Comparison of ENCODE assay signal across 11 cellular contexts in the genomic region with DNA sequence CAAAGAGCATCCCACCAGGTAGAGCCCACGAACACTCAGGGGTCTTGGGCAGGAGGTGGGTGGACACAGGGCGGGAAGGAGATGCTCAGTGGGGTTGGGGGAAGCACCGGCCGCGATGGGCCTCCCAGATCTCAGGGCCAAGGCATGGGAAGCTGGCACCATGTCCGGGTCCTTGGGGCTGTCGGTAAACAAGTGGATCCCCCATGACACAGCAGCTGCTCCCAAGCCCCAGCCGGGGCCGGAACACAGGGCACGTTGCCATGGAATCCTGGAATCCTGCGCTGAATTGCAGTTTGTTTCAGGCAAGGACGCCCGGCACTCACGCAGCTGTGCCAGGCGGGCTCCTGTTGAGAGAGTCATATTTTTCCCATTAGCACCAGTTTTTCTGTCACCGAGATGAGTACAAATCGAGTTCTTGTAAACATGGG. TPM values are rescaled to one million over a fixed set of nuclear protein-coding genes. Genes with fewer than 3 reads are reported as not detected.
DNase-seq lines count a peak whose midpoint lies in the region; TF ChIP-seq lines count a peak whose summit lies in the region.
"Had no signal": no experiment of that assay in that cellular context is flagged by ENCODE, and none has a peak within 500 bp of the region (broad histone marks: within the 10 kb centered on the region; RNA-seq: fewer than 3 reads in every experiment).

No MANE protein-coding gene starts in this region.

- no peak overlapping the region for H3K4me3 ChIP-seq in right atrium auricular region
- H3K4me3 ChIP-seq: skin epidermis, vagina had no signal

- H3K27me3 ChIP-seq in right atrium auricular region: no peaks in the 10 kb centered on the region
- H3K27me3 ChIP-seq: vagina had no signal

- DNase-seq in COLO668 (lab: John Stamatoyannopoulos, UW; ENCODE audit: unreplicated experiment) (peak; percentile 38), NCI-H2171 (lab: John Stamatoyannopoulos, UW) (peak; percentile 50), dedifferentiated amniotic fluid mesenchymal stem cell (ENCODE audit: extremely low spot score) (peak; percentile 31), occipital lobe (lab: John Stamatoyannopoulos, UW) (peak; percentile 53), right atrium auricular region (ENCODE audit: low spot score) (no peak), SKM-1 treated with dmso at 0.1 percent for 144 hours (lab: John Stamatoyannopoulos, UW; ENCODE audit: unreplicated experiment) (no peak), T1000 (lab: John Stamatoyannopoulos, UW) (no peak), hepatic stellate cell (ENCODE audit: low spot score) (no peak)
- DNase-seq: activated CD4-positive, alpha-beta T cell treated with anti-CD3 and anti-CD28 coated beads, Interleukin-2, amount 10 ng/mL, durations not matched to agents 24 days and 14 days had no signal

- TF ChIP-seq CTCF in right atrium auricular region (IDR thresholded peaks at IDR 0.05): no peak

- H3K27ac ChIP-seq in right atrium auricular region: no peak overlapping the region
- H3K27ac ChIP-seq: vagina had no signal

- peaks cover 9% of the 10 kb centered on the region for H3K36me3 ChIP-seq in right atrium auricular region

- H3K4me1 ChIP-seq in right atrium auricular region: peaks cover 0 to 25% of the 10 kb centered on the region in 2 donors

- H3K9me3 ChIP-seq in right atrium auricular region: no peaks in the 10 kb centered on the region
- H3K9me3 ChIP-seq: vagina had no signal

RNA-seq across cellular contexts. Expression of gene CHMP6, which starts 23.0 kb away (rescaled TPM):
- 11.7 TPM for total RNA-seq in occipital lobe
- total RNA-seq in right atrium auricular region: 10 to 100 TPM; 12.9 to 17.5 TPM

Comparison
In these comparisons a context has a peak if more than half of its experiments do, and no peak if none do; other contexts are left out.
1. DNase-seq: peak in COLO668 (single experiment), NCI-H2171 (single experiment), dedifferentiated amniotic fluid mesenchymal stem cell (single experiment) and occipital lobe (single experiment); none in right atrium auricular region (single experiment), SKM-1 treated with dmso at 0.1 percent for 144 hours (single experiment), T1000 (single experiment) and hepatic stellate cell (single experiment).